1 cellular context compared by ENCODE assay signal in genomic region chr3:122928396-122929187, GRCh38.
TF ChIP-seq lines count a peak whose summit lies in the region.

No MANE protein-coding gene starts in this region.

TF ChIP-seq in SK-N-SH treated with all-trans-retinoic acid at 6 μM for 48 hours, 23 proteins besides CTCF, POLR2A, EP300 and RAD21:
- TF ChIP-seq TSHZ2 (CRISPR knock-in tag; IDR thresholded peaks at IDR 0.05) (no peak), ZNF8 (CRISPR knock-in tag; IDR thresholded peaks at IDR 0.05) (no peak), ZFP3 (CRISPR knock-in tag; IDR thresholded peaks at IDR 0.05) (no peak), ISL1 (CRISPR knock-in tag; IDR thresholded peaks at IDR 0.05) (no peak), PPARA (CRISPR knock-in tag; IDR thresholded peaks at IDR 0.05; ENCODE audit: borderline replicate concordance) (no peak), ZC3H10 (CRISPR knock-in tag; IDR thresholded peaks at IDR 0.05) (no peak), TCF4 (CRISPR knock-in tag; IDR thresholded peaks at IDR 0.05; ENCODE audit: borderline replicate concordance) (no peak), GLIS3 (CRISPR knock-in tag; IDR thresholded peaks at IDR 0.05) (no peak), TOX (CRISPR knock-in tag; IDR thresholded peaks at IDR 0.05; ENCODE audit: borderline replicate concordance) (no peak), ZFP30 (CRISPR knock-in tag; IDR thresholded peaks at IDR 0.05) (no peak), BACH2 (CRISPR knock-in tag; IDR thresholded peaks at IDR 0.05; ENCODE audit: borderline replicate concordance) (no peak)
